8 cellular contexts compared by ENCODE assay signal in genomic region chr17:74513987-74514631, GRCh38. TPM values are rescaled to one million over a fixed set of nuclear protein-coding genes. Genes with fewer than 3 reads are reported as not detected.
DNase-seq lines count a peak whose midpoint lies in the region; ATAC-seq and TF ChIP-seq lines count a peak whose summit lies in the region.

No MANE protein-coding gene starts in this region.

- peak overlapping the region; percentile 78 for H3K27ac ChIP-seq in neutrophil

- no peaks in the 10 kb centered on the region for H3K27me3 ChIP-seq in neutrophil

- no peak overlapping the region for H3K4me3 ChIP-seq in cardiac fibroblast (replicated peaks in 1 of 2; ENCODE audit: low read depth in 2 of 2, low read length in 2 of 2)
- no peak overlapping the region for H3K4me3 ChIP-seq in neutrophil (ENCODE audit: low read depth in 1 of 2, low read length in 1 of 2)

- peaks cover 15 to 23% of the 10 kb centered on the region in 2 experiments for H3K4me1 ChIP-seq in neutrophil (ENCODE audit: control insufficient read depth in 1 of 2, insufficient read depth in 1 of 2, low read depth in 1 of 2, low read length in 1 of 2)

- TF ChIP-seq CTCF in cardiac fibroblast (IDR thresholded peaks at IDR 0.05; ENCODE audit: low read depth, low read length) (no peak), neutrophil (IDR thresholded peaks at IDR 0.05) (no peak)

- no peaks in the 10 kb centered on the region for H3K36me3 ChIP-seq in neutrophil

- DNase-seq in activated T-cell treated with anti-CD3 and anti-CD28 coated beads for 1 hour (ENCODE audit: low read depth) (peak; percentile 7), SK-N-DZ (ENCODE audit: low spot score) (peak; percentile 52), cardiac fibroblast (ENCODE audit: low read depth in 2 of 2) (peak; percentile 36 to 65)
- DNase-seq in activated T-cell treated with anti-CD3 and anti-CD28 coated beads, Interleukin-2, amount 50 U/mL, for 1 hour: no peak

- H3K9me3 ChIP-seq in neutrophil: no peaks in the 10 kb centered on the region

- no peak for ATAC-seq in GM19467 (IDR thresholded peaks at IDR 0.05; ENCODE audit: unreplicated experiment)
- ATAC-seq in HG03159 (IDR thresholded peaks at IDR 0.05; ENCODE audit: unreplicated experiment): no peak
- ATAC-seq in GM21367 (IDR thresholded peaks at IDR 0.05; ENCODE audit: unreplicated experiment): no peak

RNA-seq across cellular contexts. Expression of gene CD300LB, which starts 17.2 kb away (rescaled TPM):
- polyA plus RNA-seq in SK-N-DZ (2014; cell fraction: cytosol; rRNA removed): not detected in 2 replicates
- not detected in 2 replicates for polyA plus RNA-seq in SK-N-DZ (2014; cell fraction: nucleus; rRNA removed)

RNA-seq across cellular contexts. Expression of gene CD300C, which starts 31.8 kb away (rescaled TPM):
- not detected in 2 replicates for polyA plus RNA-seq in SK-N-DZ (2014; cell fraction: cytosol; rRNA removed)
- polyA plus RNA-seq in SK-N-DZ (2014; cell fraction: nucleus; rRNA removed): not detected in 2 replicates

RNA-seq across cellular contexts. Expression of gene CD300A, which starts 47.7 kb away (rescaled TPM):
- polyA plus RNA-seq in SK-N-DZ (2014; cell fraction: cytosol; rRNA removed): not detected in 2 replicates
- polyA plus RNA-seq in SK-N-DZ (2014; cell fraction: nucleus; rRNA removed): not detected in 2 replicates

RNA-seq across cellular contexts. Expression of gene CD300H, which starts 53.2 kb away (rescaled TPM):
- polyA plus RNA-seq in SK-N-DZ (2014; cell fraction: cytosol; rRNA removed): not detected in 2 replicates
- not detected in 2 replicates for polyA plus RNA-seq in SK-N-DZ (2014; cell fraction: nucleus; rRNA removed)
